Comparison of ENCODE assay signal across 9 cellular contexts in the genomic region with DNA sequence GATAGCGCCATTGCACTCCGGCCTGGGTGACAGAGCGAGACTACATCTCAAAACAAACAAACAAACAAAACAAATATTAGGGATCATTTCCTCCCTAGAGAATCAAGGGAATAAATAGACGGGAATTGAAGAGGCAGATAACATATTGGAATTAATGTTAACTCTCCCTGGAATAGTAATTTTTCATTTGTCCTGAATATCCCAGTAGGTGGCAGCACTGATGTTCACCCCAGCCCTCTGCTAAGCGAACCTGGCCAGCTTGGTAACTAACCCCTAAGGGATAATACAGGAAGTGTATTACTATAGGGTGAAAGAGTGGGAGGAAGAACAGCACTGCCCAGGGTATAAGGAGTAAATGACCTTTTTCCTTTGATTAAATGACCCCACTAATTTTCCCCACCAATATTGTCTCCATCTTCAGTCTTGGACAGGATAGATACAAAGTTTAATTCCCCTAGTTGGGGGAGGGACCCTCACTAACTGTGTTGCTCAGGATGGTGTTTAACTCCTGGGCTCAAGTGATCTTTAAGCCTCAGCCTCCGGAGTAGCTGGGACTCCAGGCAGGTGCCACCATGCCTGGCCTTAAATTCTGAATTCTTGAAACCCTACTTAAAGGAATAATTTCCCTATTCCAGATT. TPM values are rescaled to one million over a fixed set of nuclear protein-coding genes. Genes with fewer than 3 reads are reported as not detected.
DNase-seq lines count a peak whose midpoint lies in the region; FAIRE-seq and TF ChIP-seq lines count a peak whose summit lies in the region.
"Had no signal": no experiment of that assay in that cellular context is flagged by ENCODE, and none has a peak within 500 bp of the region (broad histone marks: within the 10 kb centered on the region; RNA-seq: fewer than 3 reads in every experiment).

No MANE protein-coding gene starts in this region.

- H3K4me1 ChIP-seq in esophagus muscularis mucosa (no peaks in the 10 kb centered on the region), neutrophil (ENCODE audit: control insufficient read depth in 1 of 2, insufficient read depth in 1 of 2, low read depth in 1 of 2, low read length in 1 of 2) (peaks cover 52 to 56% of the 10 kb centered on the region in 2 experiments), sigmoid colon (no peaks in the 10 kb centered on the region)

- FAIRE-seq in HTR-8/SVneo (lab: Jason Lieb, UNC): peak; percentile 87

- H3K36me3 ChIP-seq in esophagus muscularis mucosa (no peaks in the 10 kb centered on the region), neutrophil (no peaks in the 10 kb centered on the region), sigmoid colon (no peaks in the 10 kb centered on the region)

- H3K4me3 ChIP-seq in esophagus muscularis mucosa (no peak overlapping the region), neutrophil (ENCODE audit: low read depth in 1 of 2, low read length in 1 of 2) (peak overlapping the region in 1 of 2 experiments; percentile 4), sigmoid colon (no peak overlapping the region)
- H3K4me3 ChIP-seq: SK-N-MC had no signal

- TF ChIP-seq POLR2A in esophagus muscularis mucosa (IDR thresholded peaks at IDR 0.05; ENCODE audit: low read depth) (no peak), sigmoid colon (IDR thresholded peaks at IDR 0.05) (no peak)

- H3K27me3 ChIP-seq in esophagus muscularis mucosa (no peaks in the 10 kb centered on the region), neutrophil (no peaks in the 10 kb centered on the region), sigmoid colon (no peaks in the 10 kb centered on the region)

- TF ChIP-seq CTCF in esophagus muscularis mucosa (IDR thresholded peaks at IDR 0.05) (peak; percentile 9 to 38 (median 22)), neutrophil (IDR thresholded peaks at IDR 0.05) (peak; percentile 68), sigmoid colon (IDR thresholded peaks at IDR 0.05) (no peak)

- WGBS in esophagus muscularis mucosa: 68% methylated on average over 6 of the region's 6 CpGs
- WGBS in sigmoid colon, 2 donors: 50 to 61% methylated on average over 6 of the region's 6 CpGs

- H3K9me3 ChIP-seq in esophagus muscularis mucosa: no peaks in the 10 kb centered on the region
- no peaks in the 10 kb centered on the region for H3K9me3 ChIP-seq in neutrophil
- H3K9me3 ChIP-seq in sigmoid colon: no peaks in the 10 kb centered on the region

- intact Hi-C loops in esophagus muscularis mucosa (cut with DNase I) (no loop called here), sigmoid colon (cut with DNase I) (no loop called here)

- TF ChIP-seq EP300 in esophagus muscularis mucosa (IDR thresholded peaks at IDR 0.05): no peak
- no peak for TF ChIP-seq EP300 in sigmoid colon (IDR thresholded peaks at IDR 0.05)

- H3K27ac ChIP-seq in esophagus muscularis mucosa (replicated peaks in 1 of 4): no peak overlapping the region
- H3K27ac ChIP-seq in neutrophil: peak overlapping the region; percentile 93
- no peak overlapping the region for H3K27ac ChIP-seq in sigmoid colon
- H3K27ac ChIP-seq: SK-N-MC had no signal

- DNase-seq in AG08396 (ENCODE audit: low spot score) (peak; percentile 69), ELR (ENCODE audit: low read depth) (peak; percentile 70), HTR-8/SVneo (ENCODE audit: insufficient read length, low spot score) (peak; percentile 97), SW480 (ENCODE audit: low spot score) (peak; percentile 89), esophagus muscularis mucosa (ENCODE audit: extremely low spot score) (no peak), sigmoid colon (no peak), occipital lobe (lab: John Stamatoyannopoulos, UW) (no peak)

RNA-seq across cellular contexts. Expression of a gene that starts 40.5 kb away (rescaled TPM):
- total RNA-seq in esophagus muscularis mucosa (1 to 10 TPM in 1 of 4 donors, under 1 TPM in 2, not detected in 1; 0.29 to 3.1 (median 0.39) TPM), sigmoid colon (1 to 10 TPM in 1 of 4 donors, not detected in 3; 1.4 TPM), occipital lobe (not detected)
- polyA plus RNA-seq in sigmoid colon: under 1 TPM in 1 of 3 donors, not detected in 2; 0.04 TPM

RNA-seq across cellular contexts. Expression of a gene that starts 43.0 kb away (rescaled TPM):
- total RNA-seq in esophagus muscularis mucosa: not detected
- total RNA-seq in sigmoid colon: under 1 TPM in 3 of 4 donors, not detected in 1; under 0.01 to 0.28 (median under 0.01) TPM
- polyA plus RNA-seq in sigmoid colon: not detected
- not detected for total RNA-seq in occipital lobe

Comparison
In these comparisons a context has a peak if more than half of its experiments do, and no peak if none do; other contexts are left out.
1. DNase-seq: peak in AG08396 (single experiment), ELR (single experiment), HTR-8/SVneo (single experiment) and SW480 (single experiment); none in esophagus muscularis mucosa (single experiment), sigmoid colon (single experiment) and occipital lobe (single experiment).
2. CTCF ChIP-seq: peak in esophagus muscularis mucosa (3 of 3) and neutrophil (single experiment); none in sigmoid colon (0 of 4).